In genomic region chr7:67301667-67302066, GRCh38 we compare ENCODE assay signal across 7 cellular contexts.
DNase-seq lines count a peak whose midpoint lies in the region; ATAC-seq and FAIRE-seq lines count a peak whose summit lies in the region.

No MANE protein-coding gene starts in this region.

- DNase-seq in HK-2 (ENCODE audit: unreplicated experiment) (peak; percentile 7), frontal cortex (ENCODE audit: low spot score in 2 of 2) (no peak)
- no peak for DNase-seq in activated T-helper 2 cell treated with anti-CD3 and anti-CD28 coated beads, Interferon-gamma antibody, Interleukin-2, Interleukin-4, amounts not matched to agents 10 μg/mL and 5 μg/mL and 100 μg/mL, durations not matched to agents 14 hours and 24 hours and 36 hours (ENCODE audit: low spot score)
- DNase-seq in stimulated activated naive CD8-positive, alpha-beta T cell treated with anti-CD3 and anti-CD28 coated beads, Interleukin-15, amount 100 ng/mL, for 72 hours: no peak

- no peak for FAIRE-seq in frontal cortex (lab: Jason Lieb, UNC)

- no peak overlapping the region for H3K27ac ChIP-seq in iPS-18a (ENCODE audit: low read length)

- peaks cover 17% of the 10 kb centered on the region for H3K36me3 Mint-ChIP-seq in activated T-helper 2 cell treated with anti-CD3 and anti-CD28 coated beads, Interferon-gamma antibody, Interleukin-2, Interleukin-4, amounts not matched to agents 10 μg/mL and 5 μg/mL and 100 μg/mL, durations not matched to agents 14 hours and 24 hours and 36 hours (ENCODE audit: low read depth)

- H3K27me3 ChIP-seq in iPS-18a (ENCODE audit: control insufficient read depth, insufficient read depth, low read length): no peaks in the 10 kb centered on the region

- peaks cover 15% of the 10 kb centered on the region for H3K4me1 Mint-ChIP-seq in activated T-helper 2 cell treated with anti-CD3 and anti-CD28 coated beads, Interferon-gamma antibody, Interleukin-2, Interleukin-4, amounts not matched to agents 10 μg/mL and 5 μg/mL and 100 μg/mL, durations not matched to agents 14 hours and 24 hours and 36 hours (ENCODE audit: low read depth)
- H3K4me1 Mint-ChIP-seq in stimulated activated naive CD8-positive, alpha-beta T cell treated with anti-CD3 and anti-CD28 coated beads, Interleukin-15, amount 100 ng/mL, for 72 hours: peaks cover 30% of the 10 kb centered on the region

- intact Hi-C loops in activated T-helper 2 cell treated with anti-CD3 and anti-CD28 coated beads, Interferon-gamma antibody, Interleukin-2, Interleukin-4, amounts not matched to agents 10 μg/mL and 5 μg/mL and 100 μg/mL, durations not matched to agents 14 hours and 24 hours and 36 hours (cut with micrococcal nuclease): loop anchor here (2.0 to 5.0 kb wide), 2 partner anchors 1429 to 1551 kb away; partner anchors contain the start of gene VKORC1L1

- H3K4me1 ChIP-seq in iPS-18a (ENCODE audit: control insufficient read depth, low read depth, low read length): no peaks in the 10 kb centered on the region

- peak overlapping the region; percentile 84 for H3K4me3 Mint-ChIP-seq in activated T-helper 2 cell treated with anti-CD3 and anti-CD28 coated beads, Interferon-gamma antibody, Interleukin-2, Interleukin-4, amounts not matched to agents 10 μg/mL and 5 μg/mL and 100 μg/mL, durations not matched to agents 14 hours and 24 hours and 36 hours (ENCODE audit: low read depth)
- H3K4me3 Mint-ChIP-seq in stimulated activated naive CD8-positive, alpha-beta T cell treated with anti-CD3 and anti-CD28 coated beads, Interleukin-15, amount 100 ng/mL, for 72 hours: peak overlapping the region; percentile 90 to 94

- H3K36me3 ChIP-seq in iPS-18a (ENCODE audit: control insufficient read depth, low read depth, low read length): peaks cover 10% of the 10 kb centered on the region

- peak overlapping the region; percentile 96 for H3K4me3 ChIP-seq in iPS-18a (ENCODE audit: low read length)

- H3K9ac ChIP-seq in iPS-18a (ENCODE audit: low read length): peak overlapping the region; percentile 62

- peak overlapping the region; percentile 95 for H3K27ac Mint-ChIP-seq in activated T-helper 2 cell treated with anti-CD3 and anti-CD28 coated beads, Interferon-gamma antibody, Interleukin-2, Interleukin-4, amounts not matched to agents 10 μg/mL and 5 μg/mL and 100 μg/mL, durations not matched to agents 14 hours and 24 hours and 36 hours
- H3K27ac Mint-ChIP-seq in stimulated activated naive CD8-positive, alpha-beta T cell treated with anti-CD3 and anti-CD28 coated beads, Interleukin-15, amount 100 ng/mL, for 72 hours: no peak overlapping the region

- H3K9me3 ChIP-seq in iPS-18a (ENCODE audit: control insufficient read depth, low read depth, low read length): no peaks in the 10 kb centered on the region

- no peaks in the 10 kb centered on the region for H3K27me3 Mint-ChIP-seq in activated T-helper 2 cell treated with anti-CD3 and anti-CD28 coated beads, Interferon-gamma antibody, Interleukin-2, Interleukin-4, amounts not matched to agents 10 μg/mL and 5 μg/mL and 100 μg/mL, durations not matched to agents 14 hours and 24 hours and 36 hours (ENCODE audit: low read depth)
- no peaks in the 10 kb centered on the region for H3K27me3 Mint-ChIP-seq in stimulated activated naive CD8-positive, alpha-beta T cell treated with anti-CD3 and anti-CD28 coated beads, Interleukin-15, amount 100 ng/mL, for 72 hours

- H3K9me3 Mint-ChIP-seq in activated T-helper 2 cell treated with anti-CD3 and anti-CD28 coated beads, Interferon-gamma antibody, Interleukin-2, Interleukin-4, amounts not matched to agents 10 μg/mL and 5 μg/mL and 100 μg/mL, durations not matched to agents 14 hours and 24 hours and 36 hours: no peaks in the 10 kb centered on the region
- H3K9me3 Mint-ChIP-seq in stimulated activated naive CD8-positive, alpha-beta T cell treated with anti-CD3 and anti-CD28 coated beads, Interleukin-15, amount 100 ng/mL, for 72 hours: no peaks in the 10 kb centered on the region

- no peak for ATAC-seq in stimulated activated naive CD8-positive, alpha-beta T cell treated with anti-CD3 and anti-CD28 coated beads, Interleukin-15, amount 100 ng/mL, for 72 hours
- ATAC-seq in GM19463 (IDR thresholded peaks at IDR 0.05; ENCODE audit: unreplicated experiment) (no peak), HG03571 (IDR thresholded peaks at IDR 0.05; ENCODE audit: unreplicated experiment) (no peak)
